Comparison of ENCODE assay signal across 17 cellular contexts in the genomic region with DNA sequence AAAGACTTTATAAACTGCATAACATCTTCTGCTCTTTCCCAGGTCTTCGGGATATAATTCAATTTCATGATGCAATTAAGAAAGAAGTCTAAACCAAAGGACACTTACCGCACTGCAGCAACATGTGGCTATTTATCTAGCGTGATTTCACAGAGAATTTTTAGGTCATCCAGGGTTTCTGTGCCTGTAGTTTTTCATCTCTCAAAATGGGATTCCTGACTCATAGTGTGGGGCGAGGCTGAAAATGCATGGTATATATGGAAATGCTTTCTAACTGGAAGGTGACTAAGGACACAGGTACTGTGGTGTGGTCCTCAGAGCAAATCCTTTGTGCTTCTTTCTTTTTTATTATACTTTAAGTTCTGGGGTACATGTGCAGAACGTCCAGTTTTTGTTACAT.
"Had no signal": no experiment of that assay in that cellular context is flagged by ENCODE, and none has a peak within 500 bp of the region (broad histone marks: within the 10 kb centered on the region; RNA-seq: fewer than 3 reads in every experiment).

No MANE protein-coding gene starts in this region.

- H3K27me3 ChIP-seq: ascending aorta, pancreas, sigmoid colon, testis, upper lobe of right lung had no signal

- H3K27ac ChIP-seq: ascending aorta, pancreas, sigmoid colon, testis, upper lobe of right lung had no signal

- H3K36me3 ChIP-seq: ascending aorta, pancreas, sigmoid colon, upper lobe of right lung had no signal

- DNase-seq: activated CD4-positive, alpha-beta T cell treated with anti-CD3 and anti-CD28 coated beads, Interleukin-2, amount 50 U/mL, for 1 hour; activated naive CD4-positive, alpha-beta T cell treated with Interleukin-2 at 50 U/mL for 16 hours; activated T-cell treated with anti-CD3 and anti-CD28 coated beads for 4 hours; islet precursor cell; mucosa of descending colon; naive thymus-derived CD4-positive, alpha-beta T cell; pancreas; sigmoid colon; stimulated activated CD4-positive, alpha-beta T cell treated with anti-CD3 and anti-CD28 coated beads, Interleukin-1b, Interleukin-23, amount 100 ng/mL, for 48 hours; stimulated activated naive CD8-positive, alpha-beta T cell treated with anti-CD3 and anti-CD28 coated beads, Interleukin-15, amount 100 ng/mL, for 72 hours; SW 1271; testis; upper lobe of right lung had no signal

- H3K4me3 ChIP-seq: ascending aorta, mucosa of descending colon, pancreas, sigmoid colon, testis, upper lobe of right lung had no signal

- FAIRE-seq: colon, pancreas had no signal

- H3K9me3 ChIP-seq: pancreas, sigmoid colon, testis, upper lobe of right lung had no signal

- H3K4me1 ChIP-seq: ascending aorta, pancreas, testis, upper lobe of right lung had no signal

- ATAC-seq: activated T-helper 17 cell treated with anti-CD3 and anti-CD28 coated beads, Interleukin-2, amount 50 U/mL, for 72 hours; left lobe of liver; mucosa of descending colon; naive thymus-derived CD4-positive, alpha-beta T cell; pancreas; stimulated activated naive CD8-positive, alpha-beta T cell treated with anti-CD3 and anti-CD28 coated beads, Interleukin-15, amount 100 ng/mL, for 72 hours; upper lobe of right lung had no signal
